Comparison of ENCODE assay signal across 8 cellular contexts in genomic region chr1:248822148-248823032, GRCh38. TPM values are rescaled to one million over a fixed set of nuclear protein-coding genes. Genes with fewer than 3 reads are reported as not detected.
DNase-seq lines count a peak whose midpoint lies in the region; ATAC-seq, FAIRE-seq and TF ChIP-seq lines count a peak whose summit lies in the region.

No MANE protein-coding gene starts in this region.

- H2AK5ac ChIP-seq in neuronal stem cell (ENCODE audit: low read depth, low read length), result no peak overlapping the region

- no peak for TF ChIP-seq POLR2A in GM12878 (IDR thresholded peaks at IDR 0.05; ENCODE audit: low read depth, low read length)

- no peaks in the 10 kb centered on the region for H3K27me3 Mint-ChIP-seq in activated naive CD4-positive, alpha-beta T cell treated with anti-CD3 and anti-CD28 coated beads, Interleukin-2, amount 10 ng/mL, durations not matched to agents 7 days and 5 days

- TF ChIP-seq RAD21 in GM12878 (IDR thresholded peaks at IDR 0.05; ENCODE audit: insufficient read depth, low read depth, low read length), result no peak

- no peak for FAIRE-seq in GM12878 (lab: Jason Lieb, UNC)

- no peaks in the 10 kb centered on the region; the same call in 1 of the 2 replicates for H4K20me1 ChIP-seq in GM12878 (ENCODE audit: control insufficient read depth, insufficient read depth)

- no peaks in the 10 kb centered on the region for H3K9me3 Mint-ChIP-seq in activated naive CD4-positive, alpha-beta T cell treated with anti-CD3 and anti-CD28 coated beads, Interleukin-2, amount 10 ng/mL, durations not matched to agents 7 days and 5 days

- H3K4me1 ChIP-seq in GM12878 (ENCODE audit: control insufficient read depth, insufficient read depth, low read length) (peaks cover 24% of the 10 kb centered on the region), neuronal stem cell (ENCODE audit: control insufficient read depth in 2 of 2, insufficient read depth in 1 of 2, low read depth in 1 of 2, low read length in 2 of 2) (peaks cover 8 to 13% of the 10 kb centered on the region in 2 donors)
- H3K4me1 ChIP-seq in effector memory CD4-positive, alpha-beta T cell (ENCODE audit: control insufficient read depth, insufficient read depth, low read length, poor library complexity, severe bottlenecking), result peaks cover 36% of the 10 kb centered on the region

- H3K4me2 ChIP-seq in GM12878 (ENCODE audit: control insufficient read depth, insufficient read depth) (peak overlapping the region; percentile 97), neuronal stem cell (ENCODE audit: insufficient read depth, low read length, poor library complexity, severe bottlenecking) (no peak overlapping the region)

- no peak for TF ChIP-seq CTCF in GM12878 (IDR thresholded peaks at IDR 0.05 in 2 of 3, conservative IDR thresholded peaks at IDR 0.05 in 1 of 3; ENCODE audit: control insufficient read depth in 2 of 3, extremely low read depth in 1 of 3, insufficient read depth in 1 of 3, low read depth in 3 of 3, low read length in 3 of 3)

- H3K4ac ChIP-seq in neuronal stem cell (ENCODE audit: low read length), result no peak overlapping the region

- POLR2A ChIA-PET in GM12878 (lab: Charles Lee), result interaction anchor here (0.5 to 2.2 kb wide), 6 partner anchors 16 to 1401 kb away, joined by 3 to 17 read pairs (median 3); partner anchors contain the start of gene ZNF672

- peaks cover 57% of the 10 kb centered on the region for H3K36me3 Mint-ChIP-seq in activated naive CD4-positive, alpha-beta T cell treated with anti-CD3 and anti-CD28 coated beads, Interleukin-2, amount 10 ng/mL, durations not matched to agents 7 days and 5 days

- H3K79me2 ChIP-seq in GM12878 (ENCODE audit: control insufficient read depth, insufficient read depth, low read length), result peaks cover 43% of the 10 kb centered on the region

- RAD21 ChIA-PET in GM12878 (lab: Charles Lee; ENCODE audit: unreplicated experiment), result interaction anchor here (0.6 to 2.0 kb wide), 8 partner anchors 16 to 126 kb away, joined by 3 to 14 read pairs (median 4); partner anchors contain the start of genes ZNF672 and ZNF692

- H2BK12ac ChIP-seq in neuronal stem cell (ENCODE audit: low read length), result no peak overlapping the region

- no peak overlapping the region for H3K14ac ChIP-seq in neuronal stem cell (ENCODE audit: low read length)

- BruUV-seq in GM12878 (replicated peaks; lab: Mats Ljungman, UMichigan), result no TSS peak

- CTCF ChIA-PET in GM12878 (lab: Yijun Ruan, JAX), result interaction anchor here (0.7 to 2.2 kb wide), 10 partner anchors 15 to 579 kb away, joined by 3 to 11 read pairs (median 4); partner anchors contain the start of genes ZNF672 and ZNF692
- CTCF ChIA-PET in activated naive CD4-positive, alpha-beta T cell treated with anti-CD3 and anti-CD28 coated beads, Interleukin-2, amount 10 ng/mL, durations not matched to agents 7 days and 5 days (lab: Charles Lee), result no interaction called here

- no peaks in the 10 kb centered on the region for H3K9me3 ChIP-seq in GM12878 (replicated peaks; ENCODE audit: control insufficient read depth, insufficient read depth, low read length)
- H3K9me3 ChIP-seq in neuronal stem cell (replicated peaks in 1 of 2; ENCODE audit: control insufficient read depth in 2 of 2, insufficient read depth in 1 of 2, low read depth in 1 of 2, low read length in 2 of 2), result no peaks in the 10 kb centered on the region
- H3K9me3 ChIP-seq in effector memory CD4-positive, alpha-beta T cell (ENCODE audit: control insufficient read depth, low read length), result no peaks in the 10 kb centered on the region

- H2BK5ac ChIP-seq in neuronal stem cell (ENCODE audit: low read length), result no peak overlapping the region

- H3K79me1 ChIP-seq in neuronal stem cell (ENCODE audit: low read depth, low read length), result peaks cover 18% of the 10 kb centered on the region

- H3K9ac ChIP-seq in GM12878 (ENCODE audit: control insufficient read depth, insufficient read depth, low read length) (no peak overlapping the region), neuronal stem cell (ENCODE audit: low read depth, low read length, poor library complexity) (peak overlapping the region; percentile 33)

- H3K4me1 Mint-ChIP-seq in activated naive CD4-positive, alpha-beta T cell treated with anti-CD3 and anti-CD28 coated beads, Interleukin-2, amount 10 ng/mL, durations not matched to agents 7 days and 5 days, result peaks cover 85% of the 10 kb centered on the region

- ATAC-seq in GM18511 (IDR thresholded peaks at IDR 0.05; ENCODE audit: unreplicated experiment) (peak; percentile 35), HG03520 (IDR thresholded peaks at IDR 0.05; ENCODE audit: unreplicated experiment) (peak; percentile 32), GM12878 (peak; percentile 40)

- H3K27ac Mint-ChIP-seq in activated naive CD4-positive, alpha-beta T cell treated with anti-CD3 and anti-CD28 coated beads, Interleukin-2, amount 10 ng/mL, durations not matched to agents 7 days and 5 days, result no peak overlapping the region

- H2AFZ ChIP-seq in GM12878 (ENCODE audit: control insufficient read depth, low read depth, low read length) (no peak overlapping the region), neuronal stem cell (ENCODE audit: low read length) (no peak overlapping the region)

- H4K8ac ChIP-seq in neuronal stem cell (ENCODE audit: low read depth, low read length), result no peak overlapping the region

- no peak for TF ChIP-seq EP300 in GM12878 (IDR thresholded peaks at IDR 0.05; ENCODE audit: borderline replicate concordance in 1 of 2, control insufficient read depth in 1 of 2, low read depth in 2 of 2, low read length in 2 of 2)

- 20% methylated on average over 15 of the region's 15 CpGs for WGBS in GM12878 (ENCODE audit: insufficient coverage, insufficient replicate concordance, low lambda C conversion rate, missing lambda C conversion rate)
- no CpG with 5 or more reads among the region's 15 CpGs for WGBS in neuronal stem cell (ENCODE audit: extremely low coverage in 2 of 2, insufficient read length in 2 of 2, insufficient replicate concordance in 1 of 2), 2 donors

- peak overlapping the region; percentile 79 for H3K4me3 ChIP-seq in GM12878
- H3K4me3 ChIP-seq in neuronal stem cell (ENCODE audit: low read length in 2 of 2), result no peak overlapping the region
- H3K4me3 ChIP-seq in effector memory CD4-positive, alpha-beta T cell (ENCODE audit: insufficient read depth, low read depth, low read length, poor library complexity, severe bottlenecking), result no peak overlapping the region
- H3K4me3 ChIP-seq in H7 (ENCODE audit: insufficient read depth, low read depth, low read length), result no peak overlapping the region

- H3K27ac ChIP-seq in GM12878 (ENCODE audit: control insufficient read depth, insufficient read depth) (peak overlapping the region; percentile 24), neuronal stem cell (replicated peaks; ENCODE audit: low read length) (no peak overlapping the region)
- no peak overlapping the region for H3K27ac ChIP-seq in effector memory CD4-positive, alpha-beta T cell (ENCODE audit: insufficient read depth, low read length, poor library complexity, severe bottlenecking)

- H3K18ac ChIP-seq in neuronal stem cell (ENCODE audit: low read length), result no peak overlapping the region

- H2BK120ac ChIP-seq in neuronal stem cell (ENCODE audit: low read depth, low read length), result no peak overlapping the region

- H3K23ac ChIP-seq in neuronal stem cell (ENCODE audit: low read depth, low read length, poor library complexity), result no peak overlapping the region

- SMC1A ChIA-PET in GM12878 (lab: Charles Lee; ENCODE audit: uncharacterized antibody, unreplicated experiment), result interaction anchor here (0.6 to 5.5 kb wide), 10 partner anchors 11 to 579 kb away, joined by 3 to 36 read pairs (median 4); no protein-coding TSS in a partner anchor

- DNase-seq in GM12878 (ENCODE audit: low read depth, low spot score) (no peak), neuronal stem cell (ENCODE audit: low spot score) (no peak), NCI-H524 (lab: John Stamatoyannopoulos, UW) (no peak), H7 (no peak)
- DNase-seq in effector memory CD4-positive, alpha-beta T cell, result no peak
- no peak for DNase-seq in activated naive CD4-positive, alpha-beta T cell treated with anti-CD3 and anti-CD28 coated beads, Interleukin-2, amount 10 ng/mL, durations not matched to agents 7 days and 5 days

- no peak overlapping the region for H2BK15ac ChIP-seq in neuronal stem cell (ENCODE audit: low read length)

- in situ Hi-C loops in GM12878 (cut with MboI), result no loop called here

- intact Hi-C loops in GM12878 (cut with micrococcal nuclease; ENCODE audit: unreplicated experiment), result loop anchor here (5.0 kb wide), 1 partner anchor 580 kb away; no protein-coding TSS in a partner anchor

- no peak overlapping the region for H3K4me3 Mint-ChIP-seq in activated naive CD4-positive, alpha-beta T cell treated with anti-CD3 and anti-CD28 coated beads, Interleukin-2, amount 10 ng/mL, durations not matched to agents 7 days and 5 days

- no peaks in the 10 kb centered on the region for H3K27me3 ChIP-seq in GM12878 (replicated peaks in 1 of 2; ENCODE audit: control insufficient read depth in 2 of 2, insufficient read depth in 2 of 2, low read length in 1 of 2)
- no peaks in the 10 kb centered on the region for H3K27me3 ChIP-seq in neuronal stem cell (ENCODE audit: control insufficient read depth in 3 of 3, insufficient read depth in 3 of 3, low read depth in 1 of 3, low read length in 3 of 3)
- no peaks in the 10 kb centered on the region for H3K27me3 ChIP-seq in effector memory CD4-positive, alpha-beta T cell (replicated peaks; ENCODE audit: control insufficient read depth, insufficient read depth, low read length, poor library complexity, severe bottlenecking)
- H3K27me3 ChIP-seq in H7 (ENCODE audit: control insufficient read depth, insufficient read depth, low read length), result no peaks in the 10 kb centered on the region

- H3K36me3 ChIP-seq in GM12878 (ENCODE audit: control insufficient read depth in 2 of 2, insufficient read depth in 2 of 2, low read length in 1 of 2), result peaks cover 2 to 19% of the 10 kb centered on the region in 2 experiments
- peaks cover 21 to 57% of the 10 kb centered on the region in 2 donors for H3K36me3 ChIP-seq in neuronal stem cell (replicated peaks in 1 of 2; ENCODE audit: control insufficient read depth in 2 of 2, insufficient read depth in 2 of 2, low read length in 2 of 2)
- peaks cover 26% of the 10 kb centered on the region for H3K36me3 ChIP-seq in effector memory CD4-positive, alpha-beta T cell (ENCODE audit: control insufficient read depth, insufficient read depth, low read length)
- H3K36me3 ChIP-seq in H7 (replicated peaks; ENCODE audit: control insufficient read depth, insufficient read depth, low read length), result peaks cover 12% of the 10 kb centered on the region

- H4K91ac ChIP-seq in neuronal stem cell (ENCODE audit: low read depth, low read length, poor library complexity), result no peak overlapping the region

RNA-seq across cellular contexts. Expression of gene SH3BP5L, which starts 3.3 kb away (rescaled TPM):
- total RNA-seq in GM12878 (2013; cell fraction: nucleolus; rRNA removed), result 40.1 and 48.2 TPM in 2 replicates
- total RNA-seq in GM12878 (2014; rRNA removed) (14.3 and 16.7 TPM in 2 replicates), GM12878 (2014; rRNA removed; fragmentation: Illumina TruSeq; extraction: Trizol) (9.6 and 10.4 TPM in 2 replicates), GM12878 (2021) (16.8 and 19.1 TPM in 2 replicates)
- 4.1 TPM for polyA plus RNA-seq in GM12878 (2011; ENCODE audit: low read depth)
- polyA plus RNA-seq in GM12878 (2011; rRNA removed) (15.4 and 22.8 TPM in 2 replicates), GM12878 (2014; fragmentation: Illumina TruSeq; extraction: Trizol) (6.5 and 11.4 TPM in 2 replicates), GM12878 (2014; fragmentation: Nextera tagmentation; extraction: Ambion mirVana) (1 to 10 TPM; 1.1 to 1.6 TPM), GM12878 (2014; rRNA removed) (16.1 and 17.4 TPM in 2 replicates), GM12878 (2016; fragmentation: Nextera tagmentation; extraction: Ambion mirVana) (1 to 10 TPM; 2.1 TPM)
- 27.9 and 32.8 TPM in 2 replicates for polyA plus RNA-seq in GM12878 (2011; cell fraction: cytosol; rRNA removed)
- polyA plus RNA-seq in GM12878 (2011; cell fraction: nucleus; rRNA removed), result 68.4 and 69.3 TPM in 2 replicates
- polyA plus RNA-seq in GM12878 (2012), result 6.9 and 9.9 TPM in 2 replicates
- polyA minus RNA-seq in GM12878 (2011; rRNA and poly(A)+ RNA removed), result 21.9 and 25.0 TPM in 2 replicates
- polyA minus RNA-seq in GM12878 (2011; cell fraction: cytosol; rRNA and poly(A)+ RNA removed), result 5.5 and 7.5 TPM in 2 replicates
- 22.6 and 39.8 TPM in 2 replicates for polyA minus RNA-seq in GM12878 (2011; cell fraction: nucleus; rRNA and poly(A)+ RNA removed)
- 18.4 TPM for polyA plus RNA-seq in neuronal stem cell (2013, experiment 1 of 2)
- 18.3 TPM for polyA plus RNA-seq in neuronal stem cell (2013, experiment 2 of 2)
- 38.2 and 40.5 TPM in 2 replicates for total RNA-seq in H7 (2014; rRNA removed; shearing (Covaris generic))

RNA-seq across cellular contexts. Expression of gene ZNF672, which starts 15.6 kb away (rescaled TPM):
- 39.8 and 45.8 TPM in 2 replicates for total RNA-seq in GM12878 (2013; cell fraction: nucleolus; rRNA removed)
- total RNA-seq in GM12878 (2014; rRNA removed) (37.9 and 43.5 TPM in 2 replicates), GM12878 (2014; rRNA removed; fragmentation: Illumina TruSeq; extraction: Trizol) (13.9 and 14.1 TPM in 2 replicates), GM12878 (2021) (48.6 and 51.3 TPM in 2 replicates)
- 14.2 TPM for polyA plus RNA-seq in GM12878 (2011; ENCODE audit: low read depth)
- polyA plus RNA-seq in GM12878 (2011; rRNA removed) (33.7 and 48.7 TPM in 2 replicates), GM12878 (2014; fragmentation: Illumina TruSeq; extraction: Trizol) (13.6 and 17.2 TPM in 2 replicates), GM12878 (2014; fragmentation: Nextera tagmentation; extraction: Ambion mirVana) (1 to 10 TPM; 2.9 to 5.2 TPM), GM12878 (2014; rRNA removed) (39.4 and 45.6 TPM in 2 replicates), GM12878 (2016; fragmentation: Nextera tagmentation; extraction: Ambion mirVana) (10 to 100 TPM; 40.2 to 41.7 TPM)
- 66.9 and 77.2 TPM in 2 replicates for polyA plus RNA-seq in GM12878 (2011; cell fraction: cytosol; rRNA removed)
- 66.8 and 67.5 TPM in 2 replicates for polyA plus RNA-seq in GM12878 (2011; cell fraction: nucleus; rRNA removed)
- polyA plus RNA-seq in GM12878 (2012), result 20.5 and 27.5 TPM in 2 replicates
- 54.7 and 63.1 TPM in 2 replicates for polyA minus RNA-seq in GM12878 (2011; rRNA and poly(A)+ RNA removed)
- 24.5 and 27.1 TPM in 2 replicates for polyA minus RNA-seq in GM12878 (2011; cell fraction: cytosol; rRNA and poly(A)+ RNA removed)
- polyA minus RNA-seq in GM12878 (2011; cell fraction: nucleus; rRNA and poly(A)+ RNA removed), result 27.1 and 47.3 TPM in 2 replicates
- polyA plus RNA-seq in neuronal stem cell (2013, experiment 1 of 2), result 32.2 TPM
- polyA plus RNA-seq in neuronal stem cell (2013, experiment 2 of 2), result 32.8 TPM
- total RNA-seq in H7 (2014; rRNA removed; shearing (Covaris generic)), result 56.0 and 59.5 TPM in 2 replicates

RNA-seq across cellular contexts. Expression of gene ZNF692, which starts 36.5 kb away (rescaled TPM):
- 143 and 171 TPM in 2 replicates for total RNA-seq in GM12878 (2013; cell fraction: nucleolus; rRNA removed)
- total RNA-seq in GM12878 (2014; rRNA removed), result 31.7 and 33.0 TPM in 2 replicates
- 19.5 and 20.6 TPM in 2 replicates for total RNA-seq in GM12878 (2014; rRNA removed; fragmentation: Illumina TruSeq; extraction: Trizol)
- total RNA-seq in GM12878 (2021), result 41.3 and 45.3 TPM in 2 replicates
- polyA plus RNA-seq in GM12878 (2011; ENCODE audit: low read depth), result 16.5 TPM
- polyA plus RNA-seq in GM12878 (2011; rRNA removed), result 39.8 and 56.1 TPM in 2 replicates
- polyA plus RNA-seq in GM12878 (2011; cell fraction: cytosol; rRNA removed), result 67.6 and 94.1 TPM in 2 replicates
- polyA plus RNA-seq in GM12878 (2011; cell fraction: nucleus; rRNA removed), result 705 and 770 TPM in 2 replicates
- polyA plus RNA-seq in GM12878 (2012), result 30.1 and 49.9 TPM in 2 replicates
- 20.1 and 28.9 TPM in 2 replicates for polyA plus RNA-seq in GM12878 (2014; fragmentation: Illumina TruSeq; extraction: Trizol)
- polyA plus RNA-seq in GM12878 (2014; fragmentation: Nextera tagmentation; extraction: Ambion mirVana), result 10 to 100 TPM in 1 of 2 experiments, 1 to 10 TPM in 1; 5.3 to 18.5 TPM
- 76.6 and 85.1 TPM in 2 replicates for polyA plus RNA-seq in GM12878 (2014; rRNA removed)
- polyA plus RNA-seq in GM12878 (2016; fragmentation: Nextera tagmentation; extraction: Ambion mirVana), result 10 to 100 TPM; 40.8 to 41.6 TPM
- 14.0 and 24.7 TPM in 2 replicates for polyA minus RNA-seq in GM12878 (2011; rRNA and poly(A)+ RNA removed)
- 11.0 and 11.6 TPM in 2 replicates for polyA minus RNA-seq in GM12878 (2011; cell fraction: cytosol; rRNA and poly(A)+ RNA removed)
- 50.4 and 75.1 TPM in 2 replicates for polyA minus RNA-seq in GM12878 (2011; cell fraction: nucleus; rRNA and poly(A)+ RNA removed)
- 43.3 TPM for polyA plus RNA-seq in neuronal stem cell (2013, experiment 1 of 2)
- polyA plus RNA-seq in neuronal stem cell (2013, experiment 2 of 2), result 39.1 TPM
- 64.2 and 91.9 TPM in 2 replicates for total RNA-seq in H7 (2014; rRNA removed; shearing (Covaris generic))
